Comparison of ENCODE assay signal across 1 cellular context in the genomic region with DNA sequence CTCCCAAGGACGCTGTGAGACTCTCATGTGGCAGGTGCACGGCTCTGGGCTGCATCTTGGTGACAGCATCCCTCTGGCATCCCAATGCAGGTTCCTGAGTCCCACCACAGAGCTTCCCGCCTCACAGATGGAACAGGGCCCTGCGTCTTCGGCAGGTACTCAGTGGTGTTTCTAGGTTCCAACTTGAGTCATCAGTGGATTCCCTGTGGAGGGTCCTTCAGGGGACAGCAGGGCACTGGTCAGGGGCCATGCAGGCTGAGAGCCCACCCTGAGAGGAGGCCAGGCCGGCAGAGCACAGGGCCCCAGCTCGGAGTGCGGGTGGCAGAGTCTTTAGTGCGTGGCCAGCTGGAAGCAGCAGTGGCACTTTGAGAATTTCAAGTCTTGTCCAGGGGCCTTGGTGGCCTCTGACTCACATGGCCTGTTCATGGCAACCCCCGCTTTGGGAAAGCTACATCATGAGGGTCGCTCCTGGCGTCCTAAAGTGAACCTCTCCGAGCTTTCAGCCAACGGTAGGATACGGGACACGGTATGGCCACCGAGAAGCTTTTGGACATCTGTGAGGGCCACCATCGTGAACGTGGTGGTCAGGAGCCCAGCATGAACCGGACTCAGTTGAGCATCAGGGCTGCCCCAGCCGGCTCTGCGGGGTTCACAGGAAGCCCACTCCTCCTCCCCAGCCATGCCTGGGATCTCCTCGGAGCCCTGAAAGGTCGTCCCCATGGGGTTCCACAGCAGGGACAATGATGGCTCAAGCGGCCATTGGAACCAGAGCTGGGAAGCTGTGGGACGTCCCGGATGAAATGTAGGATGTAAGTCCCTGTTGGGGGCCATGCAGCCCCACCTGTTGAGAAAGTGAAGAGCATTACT.
TF ChIP-seq lines count a peak whose summit lies in the region.

No MANE protein-coding gene starts in this region.

TF ChIP-seq in WTC11, 78 proteins besides CTCF, POLR2A, EP300 and RAD21 (continued from another document):
- TF ChIP-seq, protein P1, sequence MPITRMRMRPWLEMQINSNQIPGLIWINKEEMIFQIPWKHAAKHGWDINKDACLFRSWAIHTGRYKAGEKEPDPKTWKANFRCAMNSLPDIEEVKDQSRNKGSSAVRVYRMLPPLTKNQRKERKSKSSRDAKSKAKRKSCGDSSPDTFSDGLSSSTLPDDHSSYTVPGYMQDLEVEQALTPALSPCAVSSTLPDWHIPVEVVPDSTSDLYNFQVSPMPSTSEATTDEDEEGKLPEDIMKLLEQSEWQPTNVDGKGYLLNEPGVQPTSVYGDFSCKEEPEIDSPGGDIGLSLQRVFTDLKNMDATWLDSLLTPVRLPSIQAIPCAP (CRISPR knock-in tag; IDR thresholded peaks at IDR 0.05): no peak
- no peak for TF ChIP-seq MXD4 (CRISPR knock-in tag; IDR thresholded peaks at IDR 0.05; ENCODE audit: borderline replicate concordance)
- TF ChIP-seq SP1 (CRISPR knock-in tag; conservative IDR thresholded peaks at IDR 0.05): no peak
- TF ChIP-seq ZBTB21 (CRISPR knock-in tag; IDR thresholded peaks at IDR 0.05; ENCODE audit: borderline replicate concordance): no peak
- TF ChIP-seq RORB (CRISPR knock-in tag; IDR thresholded peaks at IDR 0.05): no peak
